ENCODE assay signal across 8 cellular contexts in the genomic region with DNA sequence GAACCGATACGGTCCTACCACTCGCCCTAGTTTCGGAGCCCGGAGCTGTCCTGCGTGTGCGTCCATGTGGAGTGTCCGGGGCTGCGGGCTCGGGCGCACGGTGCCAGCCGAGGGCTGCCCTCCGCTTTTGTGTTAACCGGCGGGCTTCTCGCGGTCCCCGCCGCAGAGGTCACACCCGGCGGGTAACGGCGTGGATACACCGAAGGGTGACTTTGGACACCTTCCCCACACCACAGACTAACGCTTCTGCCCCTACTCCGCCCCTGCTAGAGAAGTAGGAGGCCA. TPM values are rescaled to one million over a fixed set of nuclear protein-coding genes. Genes with fewer than 3 reads are reported as not detected.
DNase-seq lines count a peak whose midpoint lies in the region; ATAC-seq and TF ChIP-seq lines count a peak whose summit lies in the region.

No MANE protein-coding gene starts in this region.

- ATAC-seq in GM19452 (IDR thresholded peaks at IDR 0.05; ENCODE audit: unreplicated experiment) (peak; percentile 3), mucosa of descending colon (no peak), GM18519 (IDR thresholded peaks at IDR 0.05; ENCODE audit: low FRiP score, unreplicated experiment) (no peak), HG02884 (IDR thresholded peaks at IDR 0.05; ENCODE audit: unreplicated experiment) (no peak)

- peaks cover 19% of the 10 kb centered on the region for H3K4me1 ChIP-seq in mucosa of descending colon (ENCODE audit: low read depth)

- H3K27ac Mint-ChIP-seq in IgD-negative memory B cell (peak overlapping the region in 2 of 3 donors; percentile 81 to 90), chondrocyte (ENCODE audit: unreplicated experiment) (peak overlapping the region; percentile 97)

- peaks cover 43% of the 10 kb centered on the region for H3K27me3 Mint-ChIP-seq in IgD-negative memory B cell
- H3K27me3 Mint-ChIP-seq in chondrocyte (ENCODE audit: low read depth) = peaks cover 24% of the 10 kb centered on the region

- H3K4me3 Mint-ChIP-seq in IgD-negative memory B cell = peak overlapping the region; percentile 94 to 99 (median 98)
- peak overlapping the region; percentile 90 for H3K4me3 Mint-ChIP-seq in chondrocyte (ENCODE audit: unreplicated experiment)

- intact Hi-C loops in mucosa of descending colon (cut with DNase I, micrococcal nuclease) = no loop called here

- H3K36me3 Mint-ChIP-seq in IgD-negative memory B cell = no peaks in the 10 kb centered on the region
- H3K36me3 Mint-ChIP-seq in chondrocyte (ENCODE audit: low read depth) = peaks cover 2% of the 10 kb centered on the region

- no peak for TF ChIP-seq CTCF in chondrocyte (IDR thresholded peaks at IDR 0.05)
- no peak for TF ChIP-seq CTCF in mucosa of descending colon (IDR thresholded peaks at IDR 0.05)

- DNase-seq in AG08396 (ENCODE audit: low spot score) (peak; percentile 33), chondrocyte (ENCODE audit: low spot score) (no peak), mucosa of descending colon (peak in 1 of 3 donors; percentile 70), KG1 (lab: John Stamatoyannopoulos, UW) (no peak)

- peak overlapping the region; percentile 43 for H3K4me3 ChIP-seq in mucosa of descending colon

- H3K36me3 ChIP-seq in mucosa of descending colon (ENCODE audit: low read depth) = no peaks in the 10 kb centered on the region

- H3K9me3 Mint-ChIP-seq in IgD-negative memory B cell (no peaks in the 10 kb centered on the region), chondrocyte (ENCODE audit: low read depth) (no peaks in the 10 kb centered on the region)

- H3K4me1 Mint-ChIP-seq in IgD-negative memory B cell = peaks cover 12 to 17% (median 13%) of the 10 kb centered on the region in 3 donors
- H3K4me1 Mint-ChIP-seq in chondrocyte (ENCODE audit: low read depth) = peaks cover 60% of the 10 kb centered on the region

- no peaks in the 10 kb centered on the region for H3K9me3 ChIP-seq in mucosa of descending colon

RNA-seq across cellular contexts. Expression of a gene that starts 0.7 kb away (rescaled TPM):
- polyA plus RNA-seq in IgD-negative memory B cell = 0.73 TPM
- total RNA-seq in chondrocyte (3.5 to 54.5 TPM (median 50.2 TPM) in 3 replicates), mucosa of descending colon (100 to 1,000 TPM in 1 of 3 donors, 10 to 100 TPM in 2; 20.2 to 121 (median 42.0) TPM)
